25 cellular contexts compared by ENCODE assay signal in the genomic region with DNA sequence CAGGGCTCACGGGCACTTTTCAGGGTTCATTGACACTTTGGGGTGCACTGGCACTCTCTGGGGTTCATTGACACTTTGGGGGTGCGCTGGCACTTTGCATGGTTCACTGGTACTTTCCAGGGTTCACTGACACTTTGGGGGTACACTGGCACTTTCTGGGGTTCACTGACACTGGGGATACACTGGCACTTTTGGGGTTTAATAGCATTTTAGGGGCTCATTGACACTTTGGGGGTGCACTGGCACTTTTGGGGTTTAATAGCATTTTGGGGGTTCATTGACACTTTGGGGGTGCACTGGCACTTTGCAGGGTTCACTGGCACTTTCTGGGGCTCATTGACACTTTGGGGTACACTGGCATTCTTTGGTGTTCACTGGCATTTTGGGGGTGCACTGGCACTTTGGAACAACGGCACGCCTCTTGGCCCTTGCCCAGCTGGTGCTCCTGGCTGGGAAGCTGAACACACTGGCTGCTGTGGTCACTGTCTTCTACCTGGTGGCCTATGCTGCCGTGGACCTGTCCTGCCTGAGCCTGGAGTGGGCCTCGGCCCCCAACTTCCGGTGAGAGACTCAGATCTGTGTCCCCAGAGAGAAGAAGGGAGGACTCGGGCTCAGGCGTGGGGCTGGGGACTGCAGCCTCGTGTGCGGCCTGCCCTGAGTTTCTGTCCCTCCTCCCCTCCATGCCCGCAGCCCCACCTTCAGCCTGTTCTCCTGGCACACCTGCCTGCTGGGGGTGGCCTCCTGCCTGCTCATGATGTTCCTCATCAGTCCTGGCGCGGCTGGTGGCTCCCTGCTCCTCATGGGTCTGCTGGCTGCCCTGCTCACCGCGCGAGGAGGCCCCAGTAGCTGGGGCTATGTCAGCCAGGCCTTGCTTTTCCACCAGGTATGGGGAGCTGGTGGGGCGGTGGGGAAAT. TPM values are rescaled to one million over a fixed set of nuclear protein-coding genes. Genes with fewer than 3 reads are reported as not detected.
DNase-seq lines count a peak whose midpoint lies in the region; ATAC-seq and TF ChIP-seq lines count a peak whose summit lies in the region.
"Had no signal": no experiment of that assay in that cellular context is flagged by ENCODE, and none has a peak within 500 bp of the region (broad histone marks: within the 10 kb centered on the region; RNA-seq: fewer than 3 reads in every experiment).

No MANE protein-coding gene starts in this region.

- no peak for TF ChIP-seq RAD21 in SK-N-SH (IDR thresholded peaks at IDR 0.05; ENCODE audit: low read length)

- CTCF ChIA-PET in SK-N-SH (lab: Yijun Ruan, JAX): interaction anchor here (0.7 to 2.2 kb wide), 5 partner anchors 9 to 156 kb away, joined by 3 to 17 read pairs (median 3); a partner anchor contains a TSS
- CTCF ChIA-PET in HEK293 (lab: Yijun Ruan, JAX): no interaction called here

- H3K79me2 ChIP-seq in SK-N-SH (ENCODE audit: insufficient read depth): peaks cover 11% of the 10 kb centered on the region; the same call in 1 of the 2 replicates
- H3K79me2 ChIP-seq in osteoblast (ENCODE audit: insufficient read depth, low read length): no peaks in the 10 kb centered on the region
- no peaks in the 10 kb centered on the region for H3K79me2 ChIP-seq in hepatocyte

- POLR2A ChIA-PET in SK-N-SH (lab: Yijun Ruan, JAX): interaction anchor here (1.8 kb wide), 2 partner anchors 9 to 14 kb away, joined by 6 to 7 read pairs; a partner anchor contains a TSS
- POLR2A ChIA-PET in HEK293 (lab: Yijun Ruan, JAX): interaction anchor here (1.2 kb wide), 1 partner anchor 9 kb away, joined by 4 read pairs; a partner anchor contains a TSS

- no peak overlapping the region for H2AFZ ChIP-seq in SK-N-SH (ENCODE audit: low read depth)
- no peak overlapping the region for H2AFZ ChIP-seq in osteoblast (ENCODE audit: low read length)
- H2AFZ ChIP-seq in hepatocyte: no peak overlapping the region

- no peaks in the 10 kb centered on the region for H3K9me3 Mint-ChIP-seq in endothelial cell (ENCODE audit: unreplicated experiment)
- H3K9me3 Mint-ChIP-seq: CD4-positive, CD25-positive, alpha-beta regulatory T cell had no signal

- 96% methylated on average over 12 of the region's 18 CpGs for WGBS in SK-N-SH (ENCODE audit: low lambda C conversion rate)
- whole genome bisulfite sequencing in hepatocyte (ENCODE audit: low lambda C conversion rate, missing lambda C conversion rate): 96% methylated on average over 16 of the region's 18 CpGs

- H3K4me1 Mint-ChIP-seq in endothelial cell (ENCODE audit: unreplicated experiment): no peaks in the 10 kb centered on the region

- no peak for TF ChIP-seq EP300 in SK-N-SH (IDR thresholded peaks at IDR 0.05; ENCODE audit: borderline replicate concordance in 1 of 2, low read depth in 1 of 2, low read length in 1 of 2)

- H3K27ac Mint-ChIP-seq in endothelial cell (ENCODE audit: unreplicated experiment): no peak overlapping the region
- H3K27ac Mint-ChIP-seq: CD4-positive, CD25-positive, alpha-beta regulatory T cell had no signal

- DNase-seq in SK-N-SH: peak; percentile 36
- DNase-seq in endothelial cell (ENCODE audit: low spot score): no peak
- peak; percentile 81 for DNase-seq in osteoblast (ENCODE audit: insufficient read length, low spot score, missing footprints)
- no peak for DNase-seq in hepatocyte (ENCODE audit: low spot score)
- no peak for DNase-seq in OCI-M1 (lab: John Stamatoyannopoulos, UW)
- DNase-seq in C1 segment of cervical spinal cord (lab: John Stamatoyannopoulos, UW): no peak
- DNase-seq: 8988T; ACHN; BE2C; CD4-positive, CD25-positive, alpha-beta regulatory T cell; DMS53; EL; GDM1; MM.1S; NCI-H2029; NCI-H446 treated with DMSO at 0.1 percent for 48 hours; NCI-H526; NCI-H82; NK-92 treated with Interleukin-12 subunit alpha and Interleukin-12 subunit beta, amount 100 ng/mL, for 24 hours; RPMI8226; SHP77 treated with DMSO at 0.1 percent for 48 hours; SW 1271 had no signal

- TF ChIP-seq CTCF in SK-N-SH (IDR thresholded peaks at IDR 0.05): no peak
- TF ChIP-seq CTCF in HEK293 (tag by site-specific recombination; IDR thresholded peaks at IDR 0.05): no peak
- TF ChIP-seq CTCF in endothelial cell (IDR thresholded peaks at IDR 0.05; ENCODE audit: unreplicated experiment): no peak
- no peak for TF ChIP-seq CTCF in osteoblast (IDR thresholded peaks at IDR 0.05; ENCODE audit: extremely low read depth, low read depth, low read length)
- TF ChIP-seq CTCF in hepatocyte (IDR thresholded peaks at IDR 0.05; ENCODE audit: poor library complexity): no peak

- H3K4me2 ChIP-seq in SK-N-SH (no peak overlapping the region), osteoblast (ENCODE audit: insufficient read depth, low read length) (no peak overlapping the region), hepatocyte (no peak overlapping the region)
- H3K4me2 ChIP-seq: KMS-11 had no signal

- H3K4me3 ChIP-seq in SK-N-SH (ENCODE audit: low read depth in 2 of 2, low read length in 1 of 2) (no peak overlapping the region), HEK293 (ENCODE audit: low read depth, low read length) (no peak overlapping the region), osteoblast (ENCODE audit: insufficient read depth, low read length) (no peak overlapping the region), hepatocyte (no peak overlapping the region)

- H3K27me3 ChIP-seq in SK-N-SH (ENCODE audit: insufficient read depth) (no peaks in the 10 kb centered on the region), osteoblast (ENCODE audit: insufficient read depth, low read length) (no peaks in the 10 kb centered on the region), hepatocyte (no peaks in the 10 kb centered on the region)
- H3K27me3 ChIP-seq: BE2C had no signal

- no peaks in the 10 kb centered on the region for H3K9me3 ChIP-seq in SK-N-SH
- H3K9me3 ChIP-seq in HEK293 (ENCODE audit: control insufficient read depth, insufficient read depth, low read depth, low read length): no peaks in the 10 kb centered on the region
- no peaks in the 10 kb centered on the region for H3K9me3 ChIP-seq in osteoblast (ENCODE audit: low read depth, low read length)
- no peaks in the 10 kb centered on the region for H3K9me3 ChIP-seq in hepatocyte (ENCODE audit: low read depth)
- H3K9me3 ChIP-seq: BE2C had no signal

- H3F3A ChIP-seq in SK-N-SH (replicated peaks; ENCODE audit: insufficient read depth): peaks cover 16% of the 10 kb centered on the region

- H3K27me3 Mint-ChIP-seq in endothelial cell (ENCODE audit: unreplicated experiment): peaks cover 9% of the 10 kb centered on the region
- H3K27me3 Mint-ChIP-seq: CD4-positive, CD25-positive, alpha-beta regulatory T cell had no signal

- no peaks in the 10 kb centered on the region for H4K20me1 ChIP-seq in SK-N-SH (ENCODE audit: insufficient read depth)
- no peaks in the 10 kb centered on the region for H4K20me1 ChIP-seq in osteoblast (ENCODE audit: insufficient read depth, low read length)
- no peaks in the 10 kb centered on the region for H4K20me1 ChIP-seq in hepatocyte (ENCODE audit: insufficient read depth, poor library complexity, severe bottlenecking)

- H3K9me2 ChIP-seq in SK-N-SH (no peaks in the 10 kb centered on the region), hepatocyte (replicated peaks; ENCODE audit: insufficient read depth) (no peaks in the 10 kb centered on the region)

- H3K4me1 ChIP-seq in SK-N-SH (ENCODE audit: control insufficient read depth in 1 of 2, insufficient read depth in 2 of 2, low read depth in 1 of 2, low read length in 1 of 2): peaks cover 2 to 4% of the 10 kb centered on the region in 2 experiments; a peak in 2 of 4 replicates
- H3K4me1 ChIP-seq in HEK293 (ENCODE audit: control insufficient read depth, insufficient read depth, low read length): no peaks in the 10 kb centered on the region
- peaks cover 13% of the 10 kb centered on the region for H3K4me1 ChIP-seq in osteoblast (ENCODE audit: insufficient read depth, low read length)
- no peaks in the 10 kb centered on the region for H3K4me1 ChIP-seq in hepatocyte (ENCODE audit: insufficient read depth)

- H3K4me3 Mint-ChIP-seq in endothelial cell (ENCODE audit: unreplicated experiment): peak overlapping the region; percentile 24
- H3K4me3 Mint-ChIP-seq: CD4-positive, CD25-positive, alpha-beta regulatory T cell had no signal

- H3K27ac ChIP-seq in SK-N-SH (ENCODE audit: low read depth in 2 of 2, low read length in 1 of 2) (no peak overlapping the region), HEK293 (ENCODE audit: extremely low read depth, low read depth, low read length) (no peak overlapping the region), osteoblast (ENCODE audit: low read depth, low read length) (no peak overlapping the region), hepatocyte (no peak overlapping the region)
- H3K27ac ChIP-seq: KMS-11 had no signal

- H3K36me3 Mint-ChIP-seq in endothelial cell (ENCODE audit: low read depth, unreplicated experiment): peaks cover 25% of the 10 kb centered on the region

- H3K36me3 ChIP-seq in SK-N-SH (replicated peaks in 1 of 2; ENCODE audit: control insufficient read depth in 1 of 2, insufficient read depth in 2 of 2, low read length in 1 of 2) (peaks cover 23% of the 10 kb centered on the region in 2 experiments), HEK293 (ENCODE audit: control insufficient read depth in 2 of 2, insufficient read depth in 1 of 2, low read length in 2 of 2) (peaks cover 0 to 9% of the 10 kb centered on the region in 2 experiments; a peak in 2 of 3 replicates), osteoblast (ENCODE audit: insufficient read depth, low read length) (peaks cover 9% of the 10 kb centered on the region), hepatocyte (replicated peaks; ENCODE audit: insufficient read depth, low read depth) (no peaks in the 10 kb centered on the region)

- no peak overlapping the region for H3K9ac ChIP-seq in SK-N-SH
- H3K9ac ChIP-seq: KMS-11 had no signal

- no peak for ATAC-seq in SK-N-SH treated with all-trans-retinoic acid at 6 μM for 48 hours

RNA-seq across cellular contexts. Expression of a gene that starts 6.2 kb away (rescaled TPM):
- polyA plus RNA-seq in SK-N-SH (2012; rRNA removed) (6.4 and 6.5 TPM in 2 replicates), hepatocyte (70.3 and 98.9 TPM in 2 replicates)
- 3.4 and 6.2 TPM in 2 replicates for polyA plus RNA-seq in SK-N-SH (2012; cell fraction: cytosol; rRNA removed)
- 19.7 and 20.9 TPM in 2 replicates for polyA plus RNA-seq in SK-N-SH (2012; cell fraction: nucleus; rRNA removed)
- total RNA-seq in endothelial cell (ENCODE audit: unreplicated experiment) (93.8 TPM), osteoblast (115 TPM in 2 replicates), hepatocyte (54.0 and 57.5 TPM in 2 replicates)

RNA-seq across cellular contexts. Expression of a gene that starts 8.4 kb away (rescaled TPM):
- 29.7 and 31.0 TPM in 2 replicates for polyA plus RNA-seq in SK-N-SH (2012; rRNA removed)
- 8.1 and 13.3 TPM in 2 replicates for polyA plus RNA-seq in SK-N-SH (2012; cell fraction: cytosol; rRNA removed)
- polyA plus RNA-seq in SK-N-SH (2012; cell fraction: nucleus; rRNA removed): 121 and 122 TPM in 2 replicates
- 60.5 TPM for total RNA-seq in endothelial cell (ENCODE audit: unreplicated experiment)
- total RNA-seq in osteoblast: 19.5 and 20.0 TPM in 2 replicates
- 15.4 and 21.3 TPM in 2 replicates for total RNA-seq in hepatocyte
- 17.1 and 23.5 TPM in 2 replicates for polyA plus RNA-seq in hepatocyte

RNA-seq across cellular contexts. Expression of a gene that starts 13.9 kb away (rescaled TPM):
- polyA plus RNA-seq in SK-N-SH (2012; rRNA removed) (76.5 and 92.7 TPM in 2 replicates), hepatocyte (91.7 and 135 TPM in 2 replicates)
- 35.5 and 44.4 TPM in 2 replicates for polyA plus RNA-seq in SK-N-SH (2012; cell fraction: cytosol; rRNA removed)
- 460 and 556 TPM in 2 replicates for polyA plus RNA-seq in SK-N-SH (2012; cell fraction: nucleus; rRNA removed)
- total RNA-seq in endothelial cell (ENCODE audit: unreplicated experiment) (173 TPM), osteoblast (31.2 and 42.0 TPM in 2 replicates), hepatocyte (35.8 and 49.1 TPM in 2 replicates)

RNA-seq across cellular contexts. Expression of a gene that starts 28.6 kb away (rescaled TPM):
- polyA plus RNA-seq in SK-N-SH (2012; rRNA removed): 4.5 and 5.6 TPM in 2 replicates
- polyA plus RNA-seq in SK-N-SH (2012; cell fraction: cytosol; rRNA removed): 2.4 and 3.4 TPM in 2 replicates
- polyA plus RNA-seq in SK-N-SH (2012; cell fraction: nucleus; rRNA removed): 5.8 and 8.4 TPM in 2 replicates
- 2.4 TPM for total RNA-seq in endothelial cell (ENCODE audit: unreplicated experiment)
- total RNA-seq in osteoblast: 4.7 and 5.8 TPM in 2 replicates
- total RNA-seq in hepatocyte: 3.9 TPM in 2 replicates
- polyA plus RNA-seq in hepatocyte: 4.2 and 4.3 TPM in 2 replicates

RNA-seq across cellular contexts. Expression of a gene that starts 33.6 kb away (rescaled TPM):
- polyA plus RNA-seq in SK-N-SH (2012; rRNA removed) (51.1 and 64.4 TPM in 2 replicates), hepatocyte (47.2 and 51.6 TPM in 2 replicates)
- 41.3 and 47.7 TPM in 2 replicates for polyA plus RNA-seq in SK-N-SH (2012; cell fraction: cytosol; rRNA removed)
- 150 and 187 TPM in 2 replicates for polyA plus RNA-seq in SK-N-SH (2012; cell fraction: nucleus; rRNA removed)
- total RNA-seq in endothelial cell (ENCODE audit: unreplicated experiment) (288 TPM), osteoblast (41.8 and 47.0 TPM in 2 replicates), hepatocyte (57.9 and 61.1 TPM in 2 replicates)
- polyA plus RNA-seq: CD4-positive, CD25-positive, alpha-beta regulatory T cell had no signal

Comparison
In these comparisons a context has a peak if more than half of its experiments do, and no peak if none do; other contexts are left out.
1. DNase-seq: peak in SK-N-SH (single experiment) and osteoblast (single experiment); none in endothelial cell (single experiment), hepatocyte (single experiment), OCI-M1 (single experiment) and C1 segment of cervical spinal cord (0 of 14).